Comparison of ENCODE assay signal across 1 cellular context in the genomic region with DNA sequence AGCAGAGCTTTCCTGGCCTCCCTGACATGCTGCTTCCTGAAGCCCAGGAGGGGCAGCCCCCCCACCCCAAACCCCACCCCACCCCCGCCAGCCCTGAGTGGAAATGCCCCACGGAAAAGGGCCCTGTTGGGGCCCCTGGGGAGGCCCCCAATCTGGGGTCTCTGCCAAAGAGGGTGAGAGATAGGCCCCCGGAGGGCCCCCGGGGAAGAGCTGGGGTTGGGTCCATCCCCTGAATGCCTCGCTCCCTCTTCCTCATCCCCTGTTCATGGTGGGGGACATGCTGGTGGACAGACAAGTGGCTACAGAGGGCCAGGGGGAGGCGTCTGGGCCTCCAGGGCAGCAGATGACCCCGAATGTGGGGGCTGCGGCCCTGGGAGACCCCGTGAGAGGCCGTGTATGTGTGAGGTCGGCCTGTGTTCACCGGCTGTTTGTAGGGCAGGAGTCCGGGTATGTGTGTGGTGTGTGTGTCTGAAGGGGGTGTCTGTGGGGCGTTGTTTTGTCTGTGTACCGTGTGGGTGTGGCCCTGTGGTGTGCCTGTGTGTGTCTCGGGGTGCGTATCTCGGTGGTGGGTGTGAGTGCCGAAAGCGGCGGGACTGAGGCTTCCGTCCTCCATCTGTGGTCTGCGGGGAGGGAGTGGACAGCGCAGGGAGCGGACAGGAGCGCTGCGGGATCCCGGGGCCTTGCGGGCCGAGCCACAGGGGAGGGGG.
TF ChIP-seq lines count a peak whose summit lies in the region.

No MANE protein-coding gene starts in this region.

TF ChIP-seq in K562, 482 proteins besides CTCF, POLR2A, EP300 and RAD21 (continued from another document and continues in another):
- TF ChIP-seq, protein P1, sequence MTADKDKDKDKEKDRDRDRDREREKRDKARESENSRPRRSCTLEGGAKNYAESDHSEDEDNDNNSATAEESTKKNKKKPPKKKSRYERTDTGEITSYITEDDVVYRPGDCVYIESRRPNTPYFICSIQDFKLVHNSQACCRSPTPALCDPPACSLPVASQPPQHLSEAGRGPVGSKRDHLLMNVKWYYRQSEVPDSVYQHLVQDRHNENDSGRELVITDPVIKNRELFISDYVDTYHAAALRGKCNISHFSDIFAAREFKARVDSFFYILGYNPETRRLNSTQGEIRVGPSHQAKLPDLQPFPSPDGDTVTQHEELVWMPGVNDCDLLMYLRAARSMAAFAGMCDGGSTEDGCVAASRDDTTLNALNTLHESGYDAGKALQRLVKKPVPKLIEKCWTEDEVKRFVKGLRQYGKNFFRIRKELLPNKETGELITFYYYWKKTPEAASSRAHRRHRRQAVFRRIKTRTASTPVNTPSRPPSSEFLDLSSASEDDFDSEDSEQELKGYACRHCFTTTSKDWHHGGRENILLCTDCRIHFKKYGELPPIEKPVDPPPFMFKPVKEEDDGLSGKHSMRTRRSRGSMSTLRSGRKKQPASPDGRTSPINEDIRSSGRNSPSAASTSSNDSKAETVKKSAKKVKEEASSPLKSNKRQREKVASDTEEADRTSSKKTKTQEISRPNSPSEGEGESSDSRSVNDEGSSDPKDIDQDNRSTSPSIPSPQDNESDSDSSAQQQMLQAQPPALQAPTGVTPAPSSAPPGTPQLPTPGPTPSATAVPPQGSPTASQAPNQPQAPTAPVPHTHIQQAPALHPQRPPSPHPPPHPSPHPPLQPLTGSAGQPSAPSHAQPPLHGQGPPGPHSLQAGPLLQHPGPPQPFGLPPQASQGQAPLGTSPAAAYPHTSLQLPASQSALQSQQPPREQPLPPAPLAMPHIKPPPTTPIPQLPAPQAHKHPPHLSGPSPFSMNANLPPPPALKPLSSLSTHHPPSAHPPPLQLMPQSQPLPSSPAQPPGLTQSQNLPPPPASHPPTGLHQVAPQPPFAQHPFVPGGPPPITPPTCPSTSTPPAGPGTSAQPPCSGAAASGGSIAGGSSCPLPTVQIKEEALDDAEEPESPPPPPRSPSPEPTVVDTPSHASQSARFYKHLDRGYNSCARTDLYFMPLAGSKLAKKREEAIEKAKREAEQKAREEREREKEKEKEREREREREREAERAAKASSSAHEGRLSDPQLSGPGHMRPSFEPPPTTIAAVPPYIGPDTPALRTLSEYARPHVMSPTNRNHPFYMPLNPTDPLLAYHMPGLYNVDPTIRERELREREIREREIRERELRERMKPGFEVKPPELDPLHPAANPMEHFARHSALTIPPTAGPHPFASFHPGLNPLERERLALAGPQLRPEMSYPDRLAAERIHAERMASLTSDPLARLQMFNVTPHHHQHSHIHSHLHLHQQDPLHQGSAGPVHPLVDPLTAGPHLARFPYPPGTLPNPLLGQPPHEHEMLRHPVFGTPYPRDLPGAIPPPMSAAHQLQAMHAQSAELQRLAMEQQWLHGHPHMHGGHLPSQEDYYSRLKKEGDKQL (CRISPR knock-in tag; IDR thresholded peaks at IDR 0.05; ENCODE audit: borderline replicate concordance) = no peak
- TF ChIP-seq ZC3H4 (CRISPR knock-in tag; IDR thresholded peaks at IDR 0.05; ENCODE audit: borderline replicate concordance) = no peak
- no peak for TF ChIP-seq NCOA2 (IDR thresholded peaks at IDR 0.05; ENCODE audit: partially characterized antibody in 2 of 2)
- no peak for TF ChIP-seq MYC (IDR thresholded peaks at IDR 0.05; ENCODE audit: low read depth, low read length)
- TF ChIP-seq MYC (CRISPR knock-in tag; IDR thresholded peaks at IDR 0.05; ENCODE audit: borderline replicate concordance, low read depth) = no peak
- TF ChIP-seq, protein P2, sequence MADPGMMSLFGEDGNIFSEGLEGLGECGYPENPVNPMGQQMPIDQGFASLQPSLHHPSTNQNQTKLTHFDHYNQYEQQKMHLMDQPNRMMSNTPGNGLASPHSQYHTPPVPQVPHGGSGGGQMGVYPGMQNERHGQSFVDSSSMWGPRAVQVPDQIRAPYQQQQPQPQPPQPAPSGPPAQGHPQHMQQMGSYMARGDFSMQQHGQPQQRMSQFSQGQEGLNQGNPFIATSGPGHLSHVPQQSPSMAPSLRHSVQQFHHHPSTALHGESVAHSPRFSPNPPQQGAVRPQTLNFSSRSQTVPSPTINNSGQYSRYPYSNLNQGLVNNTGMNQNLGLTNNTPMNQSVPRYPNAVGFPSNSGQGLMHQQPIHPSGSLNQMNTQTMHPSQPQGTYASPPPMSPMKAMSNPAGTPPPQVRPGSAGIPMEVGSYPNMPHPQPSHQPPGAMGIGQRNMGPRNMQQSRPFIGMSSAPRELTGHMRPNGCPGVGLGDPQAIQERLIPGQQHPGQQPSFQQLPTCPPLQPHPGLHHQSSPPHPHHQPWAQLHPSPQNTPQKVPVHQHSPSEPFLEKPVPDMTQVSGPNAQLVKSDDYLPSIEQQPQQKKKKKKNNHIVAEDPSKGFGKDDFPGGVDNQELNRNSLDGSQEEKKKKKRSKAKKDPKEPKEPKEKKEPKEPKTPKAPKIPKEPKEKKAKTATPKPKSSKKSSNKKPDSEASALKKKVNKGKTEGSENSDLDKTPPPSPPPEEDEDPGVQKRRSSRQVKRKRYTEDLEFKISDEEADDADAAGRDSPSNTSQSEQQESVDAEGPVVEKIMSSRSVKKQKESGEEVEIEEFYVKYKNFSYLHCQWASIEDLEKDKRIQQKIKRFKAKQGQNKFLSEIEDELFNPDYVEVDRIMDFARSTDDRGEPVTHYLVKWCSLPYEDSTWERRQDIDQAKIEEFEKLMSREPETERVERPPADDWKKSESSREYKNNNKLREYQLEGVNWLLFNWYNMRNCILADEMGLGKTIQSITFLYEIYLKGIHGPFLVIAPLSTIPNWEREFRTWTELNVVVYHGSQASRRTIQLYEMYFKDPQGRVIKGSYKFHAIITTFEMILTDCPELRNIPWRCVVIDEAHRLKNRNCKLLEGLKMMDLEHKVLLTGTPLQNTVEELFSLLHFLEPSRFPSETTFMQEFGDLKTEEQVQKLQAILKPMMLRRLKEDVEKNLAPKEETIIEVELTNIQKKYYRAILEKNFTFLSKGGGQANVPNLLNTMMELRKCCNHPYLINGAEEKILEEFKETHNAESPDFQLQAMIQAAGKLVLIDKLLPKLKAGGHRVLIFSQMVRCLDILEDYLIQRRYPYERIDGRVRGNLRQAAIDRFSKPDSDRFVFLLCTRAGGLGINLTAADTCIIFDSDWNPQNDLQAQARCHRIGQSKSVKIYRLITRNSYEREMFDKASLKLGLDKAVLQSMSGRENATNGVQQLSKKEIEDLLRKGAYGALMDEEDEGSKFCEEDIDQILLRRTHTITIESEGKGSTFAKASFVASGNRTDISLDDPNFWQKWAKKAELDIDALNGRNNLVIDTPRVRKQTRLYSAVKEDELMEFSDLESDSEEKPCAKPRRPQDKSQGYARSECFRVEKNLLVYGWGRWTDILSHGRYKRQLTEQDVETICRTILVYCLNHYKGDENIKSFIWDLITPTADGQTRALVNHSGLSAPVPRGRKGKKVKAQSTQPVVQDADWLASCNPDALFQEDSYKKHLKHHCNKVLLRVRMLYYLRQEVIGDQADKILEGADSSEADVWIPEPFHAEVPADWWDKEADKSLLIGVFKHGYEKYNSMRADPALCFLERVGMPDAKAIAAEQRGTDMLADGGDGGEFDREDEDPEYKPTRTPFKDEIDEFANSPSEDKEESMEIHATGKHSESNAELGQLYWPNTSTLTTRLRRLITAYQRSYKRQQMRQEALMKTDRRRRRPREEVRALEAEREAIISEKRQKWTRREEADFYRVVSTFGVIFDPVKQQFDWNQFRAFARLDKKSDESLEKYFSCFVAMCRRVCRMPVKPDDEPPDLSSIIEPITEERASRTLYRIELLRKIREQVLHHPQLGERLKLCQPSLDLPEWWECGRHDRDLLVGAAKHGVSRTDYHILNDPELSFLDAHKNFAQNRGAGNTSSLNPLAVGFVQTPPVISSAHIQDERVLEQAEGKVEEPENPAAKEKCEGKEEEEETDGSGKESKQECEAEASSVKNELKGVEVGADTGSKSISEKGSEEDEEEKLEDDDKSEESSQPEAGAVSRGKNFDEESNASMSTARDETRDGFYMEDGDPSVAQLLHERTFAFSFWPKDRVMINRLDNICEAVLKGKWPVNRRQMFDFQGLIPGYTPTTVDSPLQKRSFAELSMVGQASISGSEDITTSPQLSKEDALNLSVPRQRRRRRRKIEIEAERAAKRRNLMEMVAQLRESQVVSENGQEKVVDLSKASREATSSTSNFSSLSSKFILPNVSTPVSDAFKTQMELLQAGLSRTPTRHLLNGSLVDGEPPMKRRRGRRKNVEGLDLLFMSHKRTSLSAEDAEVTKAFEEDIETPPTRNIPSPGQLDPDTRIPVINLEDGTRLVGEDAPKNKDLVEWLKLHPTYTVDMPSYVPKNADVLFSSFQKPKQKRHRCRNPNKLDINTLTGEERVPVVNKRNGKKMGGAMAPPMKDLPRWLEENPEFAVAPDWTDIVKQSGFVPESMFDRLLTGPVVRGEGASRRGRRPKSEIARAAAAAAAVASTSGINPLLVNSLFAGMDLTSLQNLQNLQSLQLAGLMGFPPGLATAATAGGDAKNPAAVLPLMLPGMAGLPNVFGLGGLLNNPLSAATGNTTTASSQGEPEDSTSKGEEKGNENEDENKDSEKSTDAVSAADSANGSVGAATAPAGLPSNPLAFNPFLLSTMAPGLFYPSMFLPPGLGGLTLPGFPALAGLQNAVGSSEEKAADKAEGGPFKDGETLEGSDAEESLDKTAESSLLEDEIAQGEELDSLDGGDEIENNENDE (IDR thresholded peaks at IDR 0.05; ENCODE audit: low read depth, low read length) = no peak
- TF ChIP-seq, protein P3, sequence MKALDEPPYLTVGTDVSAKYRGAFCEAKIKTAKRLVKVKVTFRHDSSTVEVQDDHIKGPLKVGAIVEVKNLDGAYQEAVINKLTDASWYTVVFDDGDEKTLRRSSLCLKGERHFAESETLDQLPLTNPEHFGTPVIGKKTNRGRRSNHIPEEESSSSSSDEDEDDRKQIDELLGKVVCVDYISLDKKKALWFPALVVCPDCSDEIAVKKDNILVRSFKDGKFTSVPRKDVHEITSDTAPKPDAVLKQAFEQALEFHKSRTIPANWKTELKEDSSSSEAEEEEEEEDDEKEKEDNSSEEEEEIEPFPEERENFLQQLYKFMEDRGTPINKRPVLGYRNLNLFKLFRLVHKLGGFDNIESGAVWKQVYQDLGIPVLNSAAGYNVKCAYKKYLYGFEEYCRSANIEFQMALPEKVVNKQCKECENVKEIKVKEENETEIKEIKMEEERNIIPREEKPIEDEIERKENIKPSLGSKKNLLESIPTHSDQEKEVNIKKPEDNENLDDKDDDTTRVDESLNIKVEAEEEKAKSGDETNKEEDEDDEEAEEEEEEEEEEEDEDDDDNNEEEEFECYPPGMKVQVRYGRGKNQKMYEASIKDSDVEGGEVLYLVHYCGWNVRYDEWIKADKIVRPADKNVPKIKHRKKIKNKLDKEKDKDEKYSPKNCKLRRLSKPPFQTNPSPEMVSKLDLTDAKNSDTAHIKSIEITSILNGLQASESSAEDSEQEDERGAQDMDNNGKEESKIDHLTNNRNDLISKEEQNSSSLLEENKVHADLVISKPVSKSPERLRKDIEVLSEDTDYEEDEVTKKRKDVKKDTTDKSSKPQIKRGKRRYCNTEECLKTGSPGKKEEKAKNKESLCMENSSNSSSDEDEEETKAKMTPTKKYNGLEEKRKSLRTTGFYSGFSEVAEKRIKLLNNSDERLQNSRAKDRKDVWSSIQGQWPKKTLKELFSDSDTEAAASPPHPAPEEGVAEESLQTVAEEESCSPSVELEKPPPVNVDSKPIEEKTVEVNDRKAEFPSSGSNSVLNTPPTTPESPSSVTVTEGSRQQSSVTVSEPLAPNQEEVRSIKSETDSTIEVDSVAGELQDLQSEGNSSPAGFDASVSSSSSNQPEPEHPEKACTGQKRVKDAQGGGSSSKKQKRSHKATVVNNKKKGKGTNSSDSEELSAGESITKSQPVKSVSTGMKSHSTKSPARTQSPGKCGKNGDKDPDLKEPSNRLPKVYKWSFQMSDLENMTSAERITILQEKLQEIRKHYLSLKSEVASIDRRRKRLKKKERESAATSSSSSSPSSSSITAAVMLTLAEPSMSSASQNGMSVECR (CRISPR knock-in tag; IDR thresholded peaks at IDR 0.05) = no peak; the same call in 1 of the 2 replicates
- TF ChIP-seq MAFG (tag; conservative IDR thresholded peaks at IDR 0.05) = no peak
- TF ChIP-seq TRIM24 (IDR thresholded peaks at IDR 0.05) = no peak
- no peak for TF ChIP-seq YBX1 (IDR thresholded peaks at IDR 0.05)
- no peak for TF ChIP-seq ZFP36 (IDR thresholded peaks at IDR 0.05; ENCODE audit: low read depth, low read length, partially characterized antibody)
- TF ChIP-seq ZNF232 (CRISPR knock-in tag; IDR thresholded peaks at IDR 0.05) = no peak
- TF ChIP-seq, protein P4, sequence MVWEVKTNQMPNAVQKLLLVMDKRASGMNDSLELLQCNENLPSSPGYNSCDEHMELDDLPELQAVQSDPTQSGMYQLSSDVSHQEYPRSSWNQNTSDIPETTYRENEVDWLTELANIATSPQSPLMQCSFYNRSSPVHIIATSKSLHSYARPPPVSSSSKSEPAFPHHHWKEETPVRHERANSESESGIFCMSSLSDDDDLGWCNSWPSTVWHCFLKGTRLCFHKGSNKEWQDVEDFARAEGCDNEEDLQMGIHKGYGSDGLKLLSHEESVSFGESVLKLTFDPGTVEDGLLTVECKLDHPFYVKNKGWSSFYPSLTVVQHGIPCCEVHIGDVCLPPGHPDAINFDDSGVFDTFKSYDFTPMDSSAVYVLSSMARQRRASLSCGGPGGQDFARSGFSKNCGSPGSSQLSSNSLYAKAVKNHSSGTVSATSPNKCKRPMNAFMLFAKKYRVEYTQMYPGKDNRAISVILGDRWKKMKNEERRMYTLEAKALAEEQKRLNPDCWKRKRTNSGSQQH (CRISPR knock-in tag; IDR thresholded peaks at IDR 0.05) = no peak
- no peak for TF ChIP-seq CHCHD3 (CRISPR knock-in tag; IDR thresholded peaks at IDR 0.05)
- TF ChIP-seq ARID1B (IDR thresholded peaks at IDR 0.05) = peak; percentile 44; the same call in 1 of the 2 replicates
- TF ChIP-seq ZNF217 (CRISPR knock-in tag; IDR thresholded peaks at IDR 0.05) = no peak
- TF ChIP-seq ZNF778 (CRISPR knock-in tag; IDR thresholded peaks at IDR 0.05) = no peak
- TF ChIP-seq SNIP1 (IDR thresholded peaks at IDR 0.05; ENCODE audit: low read depth) = no peak
- no peak for TF ChIP-seq CC2D1A (IDR thresholded peaks at IDR 0.05)
- no peak for TF ChIP-seq WHSC1 (IDR thresholded peaks at IDR 0.05; ENCODE audit: low read length)
- no peak for TF ChIP-seq HIVEP1 (CRISPR knock-in tag; IDR thresholded peaks at IDR 0.05)
- TF ChIP-seq, protein P5, sequence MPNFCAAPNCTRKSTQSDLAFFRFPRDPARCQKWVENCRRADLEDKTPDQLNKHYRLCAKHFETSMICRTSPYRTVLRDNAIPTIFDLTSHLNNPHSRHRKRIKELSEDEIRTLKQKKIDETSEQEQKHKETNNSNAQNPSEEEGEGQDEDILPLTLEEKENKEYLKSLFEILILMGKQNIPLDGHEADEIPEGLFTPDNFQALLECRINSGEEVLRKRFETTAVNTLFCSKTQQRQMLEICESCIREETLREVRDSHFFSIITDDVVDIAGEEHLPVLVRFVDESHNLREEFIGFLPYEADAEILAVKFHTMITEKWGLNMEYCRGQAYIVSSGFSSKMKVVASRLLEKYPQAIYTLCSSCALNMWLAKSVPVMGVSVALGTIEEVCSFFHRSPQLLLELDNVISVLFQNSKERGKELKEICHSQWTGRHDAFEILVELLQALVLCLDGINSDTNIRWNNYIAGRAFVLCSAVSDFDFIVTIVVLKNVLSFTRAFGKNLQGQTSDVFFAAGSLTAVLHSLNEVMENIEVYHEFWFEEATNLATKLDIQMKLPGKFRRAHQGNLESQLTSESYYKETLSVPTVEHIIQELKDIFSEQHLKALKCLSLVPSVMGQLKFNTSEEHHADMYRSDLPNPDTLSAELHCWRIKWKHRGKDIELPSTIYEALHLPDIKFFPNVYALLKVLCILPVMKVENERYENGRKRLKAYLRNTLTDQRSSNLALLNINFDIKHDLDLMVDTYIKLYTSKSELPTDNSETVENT (CRISPR knock-in tag; IDR thresholded peaks at IDR 0.05) = no peak
- peak; percentile 21; the same call in 1 of the 2 replicates for TF ChIP-seq SP1 (CRISPR knock-in tag; IDR thresholded peaks at IDR 0.05)
- peak; percentile 26; the same call in 1 of the 2 replicates for TF ChIP-seq GATAD2A (IDR thresholded peaks at IDR 0.05)
